In genomic region chr10:88938039-88938438, GRCh38 we compare ENCODE assay signal across 1 cellular context.
TF ChIP-seq lines count a peak whose summit lies in the region.

No MANE protein-coding gene starts in this region.

TF ChIP-seq in IMR-90, 13 proteins besides CTCF, POLR2A, EP300 and RAD21 (continued from another document):
- no peak for TF ChIP-seq FOS (IDR thresholded peaks at IDR 0.05; ENCODE audit: low read depth, low read length)
- TF ChIP-seq RFX5 (IDR thresholded peaks at IDR 0.05; ENCODE audit: low read depth, low read length) = no peak
- TF ChIP-seq ELK1 (IDR thresholded peaks at IDR 0.05; ENCODE audit: borderline replicate concordance, low read depth, low read length) = no peak
- TF ChIP-seq MAFK (IDR thresholded peaks at IDR 0.05; ENCODE audit: low read depth, low read length) = no peak
- TF ChIP-seq MXI1 (IDR thresholded peaks at IDR 0.05; ENCODE audit: borderline replicate concordance, low read depth, low read length) = no peak
- no peak for TF ChIP-seq CEBPB (IDR thresholded peaks at IDR 0.05; ENCODE audit: low read depth, low read length)
- no peak for TF ChIP-seq SMC3 (IDR thresholded peaks at IDR 0.05; ENCODE audit: low read depth, low read length)
- TF ChIP-seq RCOR1 (IDR thresholded peaks at IDR 0.05; ENCODE audit: insufficient replicate concordance, low read length) = no peak
